ENCODE assay signal across 12 cellular contexts in genomic region chr20:62354811-62355341, GRCh38. TPM values are rescaled to one million over a fixed set of nuclear protein-coding genes. Genes with fewer than 3 reads are reported as not detected.
DNase-seq lines count a peak whose midpoint lies in the region; ATAC-seq and TF ChIP-seq lines count a peak whose summit lies in the region.
"Had no signal": no experiment of that assay in that cellular context is flagged by ENCODE, and none has a peak within 500 bp of the region (broad histone marks: within the 10 kb centered on the region; RNA-seq: fewer than 3 reads in every experiment).

No MANE protein-coding gene starts in this region.

- H3K9me3 ChIP-seq in IMR-90 (ENCODE audit: control insufficient read depth, insufficient read depth, low read length) (no peaks in the 10 kb centered on the region), left lung (no peaks in the 10 kb centered on the region), subcutaneous abdominal adipose tissue (ENCODE audit: control insufficient read depth in 5 of 5, low read length in 5 of 5) (no peaks in the 10 kb centered on the region)

- ATAC-seq in IMR-90 (ENCODE audit: low read depth) (no peak), left lung (no peak)

- BruUV-seq in IMR-90 (replicated peaks; lab: Mats Ljungman, UMichigan), result no TSS peak

- H3K4me1 ChIP-seq in IMR-90 (ENCODE audit: control insufficient read depth, insufficient read depth, low read length) (peaks cover 28% of the 10 kb centered on the region), left lung (peaks cover 37 to 70% of the 10 kb centered on the region in 2 donors), subcutaneous abdominal adipose tissue (ENCODE audit: control insufficient read depth in 5 of 5, insufficient read depth in 5 of 5, low read length in 5 of 5) (peaks cover 5 to 65% (median 57%) of the 10 kb centered on the region in 5 donors)

- no peak for TF ChIP-seq RAD21 in IMR-90 (IDR thresholded peaks at IDR 0.05; ENCODE audit: low read length)

- no peak overlapping the region for H4K91ac ChIP-seq in IMR-90 (ENCODE audit: insufficient read depth, low read depth, low read length)

- no peak overlapping the region for H3K9ac ChIP-seq in IMR-90 (ENCODE audit: low read depth, low read length)
- peak overlapping the region in 2 of 5 donors; percentile 15 to 41 for H3K9ac ChIP-seq in subcutaneous abdominal adipose tissue (ENCODE audit: low read length in 5 of 5)

- no peak overlapping the region for H3K23ac ChIP-seq in IMR-90 (ENCODE audit: low read depth, low read length)

- intact Hi-C loops in IMR-90 (cut with micrococcal nuclease), result no loop called here
- intact Hi-C loops in left lung (cut with DNase I), result no loop called here

- H3K27ac ChIP-seq in IMR-90 (ENCODE audit: insufficient read depth, low read length), result no peak overlapping the region
- peak overlapping the region; percentile 95 to 99 for H3K27ac ChIP-seq in coronary artery
- peak overlapping the region; percentile 81 to 84 for H3K27ac ChIP-seq in left lung
- H3K27ac ChIP-seq in subcutaneous abdominal adipose tissue (ENCODE audit: low read depth, low read length), result peak overlapping the region; percentile 92

- no peaks in the 10 kb centered on the region for H3K79me1 ChIP-seq in IMR-90 (ENCODE audit: low read depth in 1 of 2, low read length in 2 of 2)

- H2AK9ac ChIP-seq in IMR-90 (replicated peaks; ENCODE audit: low read depth, low read length, poor library complexity), result peak overlapping the region; percentile 86

- H3K27me3 ChIP-seq in IMR-90 (ENCODE audit: control insufficient read depth, insufficient read depth, low read length), result no peaks in the 10 kb centered on the region
- H3K27me3 ChIP-seq in left lung, result peaks cover 0 to 15% of the 10 kb centered on the region in 2 donors
- no peaks in the 10 kb centered on the region for H3K27me3 ChIP-seq in subcutaneous abdominal adipose tissue (ENCODE audit: control insufficient read depth in 5 of 5, insufficient read depth in 4 of 5, low read length in 5 of 5)

- no peak for TF ChIP-seq POLR2A in IMR-90 (IDR thresholded peaks at IDR 0.05; ENCODE audit: low read depth, low read length)

- in situ Hi-C loops in IMR-90 (cut with MboI; ENCODE audit: low sequenced_read_pairs), result no loop called here

- H3K4me2 ChIP-seq in IMR-90 (ENCODE audit: low read depth, low read length), result no peak overlapping the region

- no peaks in the 10 kb centered on the region for H3K9me1 ChIP-seq in IMR-90 (ENCODE audit: insufficient read depth, low read length)

- H2AFZ ChIP-seq in IMR-90 (replicated peaks; ENCODE audit: low read length, poor library complexity), result no peak overlapping the region

- dilution Hi-C loops in IMR-90 (cut with HindIII; ENCODE audit: low sequenced_read_pairs, unreplicated experiment), result no loop called here

- H2BK15ac ChIP-seq in IMR-90 (ENCODE audit: low read depth, low read length), result no peak overlapping the region

- no peak overlapping the region for H2BK20ac ChIP-seq in IMR-90 (ENCODE audit: low read depth, low read length)

- H4K8ac ChIP-seq in IMR-90 (ENCODE audit: low read depth in 2 of 2, low read length in 2 of 2), result no peak overlapping the region

- no peak overlapping the region for H3K18ac ChIP-seq in IMR-90 (ENCODE audit: low read depth, low read length)

- no peak overlapping the region for H3K14ac ChIP-seq in IMR-90 (replicated peaks; ENCODE audit: low read depth, low read length)

- no peak for DNase-seq in IMR-90
- DNase-seq in coronary artery (ENCODE audit: low spot score), result no peak
- DNase-seq in left lung, result peak in 1 of 2 donors; percentile 67
- no peak for DNase-seq in stimulated activated CD8-positive, alpha-beta memory T cell treated with anti-CD3 and anti-CD28 coated beads, Interleukin-4, amount 100 ng/mL, for 48 hours
- no peak for DNase-seq in HT-29 (ENCODE audit: low spot score)
- no peak for DNase-seq in hypothalamus (lab: John Stamatoyannopoulos, UW)
- no peak for DNase-seq in HUDEP-2 (lab: John Stamatoyannopoulos, UW; ENCODE audit: unreplicated experiment in 76 of 76)
- DNase-seq: activated T-cell treated with anti-CD3 and anti-CD28 coated beads, Interleukin-2, amount 50 U/mL, for 24 hours; cerebellar nuclear complex; hippocampal formation; NCI-H187 treated with DMSO at 0.1 percent for 48 hours had no signal

- H3K56ac ChIP-seq in IMR-90 (ENCODE audit: extremely low read depth, insufficient read depth, low read length), result no peak overlapping the region

- H2AK5ac ChIP-seq in IMR-90 (ENCODE audit: low read depth, low read length), result peak overlapping the region; percentile 1; the same call in 1 of the 2 replicates

- CTCF ChIA-PET in IMR-90 (lab: Yijun Ruan, JAX), result interaction anchor here (1.4 kb wide), 1 partner anchor 14 kb away, joined by 4 read pairs; no protein-coding TSS in a partner anchor

- POLR2A ChIA-PET in IMR-90 (lab: Charles Lee; ENCODE audit: unreplicated experiment), result no interaction called here

- H4K20me1 ChIP-seq in IMR-90 (ENCODE audit: insufficient read depth, low read length), result no peaks in the 10 kb centered on the region; the same call in 1 of the 2 replicates

- H2BK5ac ChIP-seq in IMR-90 (ENCODE audit: low read depth, low read length, poor library complexity, severe bottlenecking), result no peak overlapping the region

- H2BK120ac ChIP-seq in IMR-90 (ENCODE audit: low read depth, low read length), result no peak overlapping the region

- no peak overlapping the region; the same call in 1 of the 2 replicates for H3K4ac ChIP-seq in IMR-90 (ENCODE audit: low read depth, low read length)

- TF ChIP-seq CTCF in IMR-90 (conservative IDR thresholded peaks at IDR 0.05; ENCODE audit: low read depth, low read length) (no peak), coronary artery (IDR thresholded peaks at IDR 0.05) (no peak), left lung (IDR thresholded peaks at IDR 0.05) (no peak)

- H3K4me3 ChIP-seq in IMR-90 (ENCODE audit: insufficient read depth, low read depth, low read length), result no peak overlapping the region
- peak overlapping the region; percentile 63 for H3K4me3 ChIP-seq in coronary artery
- no peak overlapping the region for H3K4me3 ChIP-seq in left lung
- H3K4me3 ChIP-seq in subcutaneous abdominal adipose tissue (ENCODE audit: low read depth in 1 of 5, low read length in 5 of 5), result peak overlapping the region in 1 of 5 donors; percentile 35

- WGBS in IMR-90 (ENCODE audit: extremely low coverage in 2 of 2, insufficient read length in 1 of 2), 2 experiments, result 88% methylated on average over 7 of the region's 16 CpGs; no CpG with 5 or more reads in 1 of the 2 experiments

- peaks cover 9% of the 10 kb centered on the region; the same call in 1 of the 2 replicates for H3K36me3 ChIP-seq in IMR-90 (ENCODE audit: control insufficient read depth, insufficient read depth, low read length)
- H3K36me3 ChIP-seq in left lung, result peaks cover 0 to 36% of the 10 kb centered on the region in 2 donors
- H3K36me3 ChIP-seq in subcutaneous abdominal adipose tissue (ENCODE audit: control insufficient read depth in 5 of 5, insufficient read depth in 5 of 5, low read length in 5 of 5), result peaks cover 0 to 28% (median 19%) of the 10 kb centered on the region in 5 donors

- no peak overlapping the region for H4K5ac ChIP-seq in IMR-90 (ENCODE audit: low read depth, low read length)

TF ChIP-seq in IMR-90, 13 proteins besides CTCF, POLR2A, EP300 and RAD21:
- TF ChIP-seq MAFK (IDR thresholded peaks at IDR 0.05; ENCODE audit: low read depth, low read length) (no peak), NFE2L2 (IDR thresholded peaks at IDR 0.05; ENCODE audit: low read depth, low read length) (no peak), CHD1 (IDR thresholded peaks at IDR 0.05; ENCODE audit: low read depth, low read length) (no peak), BHLHE40 (IDR thresholded peaks at IDR 0.05; ENCODE audit: low read depth, low read length) (no peak), CEBPB (IDR thresholded peaks at IDR 0.05; ENCODE audit: low read depth, low read length) (no peak), MXI1 (IDR thresholded peaks at IDR 0.05; ENCODE audit: borderline replicate concordance, low read depth, low read length) (no peak), ELK1 (IDR thresholded peaks at IDR 0.05; ENCODE audit: borderline replicate concordance, low read depth, low read length) (no peak)

RNA-seq across cellular contexts. Expression of gene LAMA5, which starts 12.2 kb away (rescaled TPM):
- total RNA-seq in IMR-90 (2012; rRNA removed), result 0.56 and 0.90 TPM in 2 replicates
- polyA plus RNA-seq in IMR-90 (2012; rRNA removed), result 7.3 and 11.4 TPM in 2 replicates
- 15.0 and 17.8 TPM in 2 replicates for polyA plus RNA-seq in IMR-90 (2012; cell fraction: cytosol; rRNA removed)
- 27.9 and 77.8 TPM in 2 replicates for polyA plus RNA-seq in IMR-90 (2012; cell fraction: nucleus; rRNA removed; ENCODE audit: low replicate concordance)
- total RNA-seq in left lung, result 100 to 1,000 TPM; 222 to 267 TPM
- 286 and 336 TPM in 2 replicates for total RNA-seq in HT-29 (2014; rRNA removed; shearing (Covaris generic))

RNA-seq across cellular contexts. Expression of gene RPS21, which starts 32.0 kb away (rescaled TPM):
- total RNA-seq in IMR-90 (2012; rRNA removed), result 2,710 and 3,846 TPM in 2 replicates
- polyA plus RNA-seq in IMR-90 (2012; rRNA removed), result 4,298 and 4,766 TPM in 2 replicates
- 31,826 and 47,741 TPM in 2 replicates for polyA plus RNA-seq in IMR-90 (2012; cell fraction: cytosol; rRNA removed)
- polyA plus RNA-seq in IMR-90 (2012; cell fraction: nucleus; rRNA removed; ENCODE audit: low replicate concordance), result 3,277 and 3,813 TPM in 2 replicates
- 1,000 to 10,000 TPM; 1,004 to 1,135 TPM for total RNA-seq in left lung
- total RNA-seq in HT-29 (2014; rRNA removed; shearing (Covaris generic)), result 3,073 and 3,139 TPM in 2 replicates

RNA-seq across cellular contexts. Expression of gene ADRM1, which starts 52.1 kb away (rescaled TPM):
- total RNA-seq in IMR-90 (2012; rRNA removed) (96.9 and 103 TPM in 2 replicates), left lung (10 to 100 TPM; 60.1 to 96.9 TPM)
- 149 and 188 TPM in 2 replicates for polyA plus RNA-seq in IMR-90 (2012; rRNA removed)
- 188 and 201 TPM in 2 replicates for polyA plus RNA-seq in IMR-90 (2012; cell fraction: cytosol; rRNA removed)
- polyA plus RNA-seq in IMR-90 (2012; cell fraction: nucleus; rRNA removed; ENCODE audit: low replicate concordance), result 76.7 and 165 TPM in 2 replicates
- 659 and 752 TPM in 2 replicates for total RNA-seq in HT-29 (2014; rRNA removed; shearing (Covaris generic))

RNA-seq across cellular contexts. Expression of gene CABLES2, which starts 52.2 kb away (rescaled TPM):
- 1.1 and 1.4 TPM in 2 replicates for total RNA-seq in IMR-90 (2012; rRNA removed)
- 5.1 TPM in 2 replicates for polyA plus RNA-seq in IMR-90 (2012; rRNA removed)
- 3.6 and 4.4 TPM in 2 replicates for polyA plus RNA-seq in IMR-90 (2012; cell fraction: cytosol; rRNA removed)
- 6.7 and 6.8 TPM in 2 replicates for polyA plus RNA-seq in IMR-90 (2012; cell fraction: nucleus; rRNA removed; ENCODE audit: low replicate concordance)
- total RNA-seq in left lung, result 1 to 10 TPM; 4.1 to 6.3 TPM
- 9.5 and 9.8 TPM in 2 replicates for total RNA-seq in HT-29 (2014; rRNA removed; shearing (Covaris generic))

Comparison
In these comparisons a context has a peak if more than half of its experiments do, and no peak if none do; other contexts are left out.
1. RNA of gene LAMA5, which starts 12.2 kb away (total RNA-seq): 286 to 336 TPM in HT-29 and 222 to 267 TPM in left lung; 0.56 to 0.90 TPM in IMR-90; every median in the first group is over 100 times any median in the second.